Comparison of ENCODE assay signal across 1 cellular context in genomic region chr2:191244350-191244749, GRCh38.
TF ChIP-seq lines count a peak whose summit lies in the region.

No MANE protein-coding gene starts in this region.

TF ChIP-seq in GM23338, 12 proteins besides CTCF, POLR2A, EP300 and RAD21 (continued from another document):
- TF ChIP-seq REST (IDR thresholded peaks at IDR 0.05; ENCODE audit: unreplicated experiment) (no peak), ETS1 (IDR thresholded peaks at IDR 0.05) (no peak), STAT1 (IDR thresholded peaks at IDR 0.05; ENCODE audit: unreplicated experiment) (no peak), JUNB (IDR thresholded peaks at IDR 0.05; ENCODE audit: unreplicated experiment) (no peak), ZNF114 (CRISPR knock-in tag; IDR thresholded peaks at IDR 0.05) (no peak), EZH2phosphoT487 (IDR thresholded peaks at IDR 0.05; ENCODE audit: unreplicated experiment) (no peak), EZH2 (IDR thresholded peaks at IDR 0.05; ENCODE audit: low read depth, unreplicated experiment) (no peak)
